ENCODE assay signal across 8 cellular contexts in genomic region chr19:19361075-19361594, GRCh38. TPM values are rescaled to one million over a fixed set of nuclear protein-coding genes. Genes with fewer than 3 reads are reported as not detected.
DNase-seq lines count a peak whose midpoint lies in the region; ATAC-seq and TF ChIP-seq lines count a peak whose summit lies in the region.

No MANE protein-coding gene starts in this region.

- no peaks in the 10 kb centered on the region for H3K9me3 Mint-ChIP-seq in activated T-helper 1 cell treated with anti-CD3 and anti-CD28 coated beads, Interleukin-12 subunit alpha, Interleukin-12 subunit beta, Interleukin-2, Interleukin-4 antibody, amounts not matched to agents 30 ng/mL and 10 ng/mL and 1 ng/mL, durations not matched to agents 14 hours and 24 hours and 36 hours

- H3K27ac Mint-ChIP-seq in activated T-helper 1 cell treated with anti-CD3 and anti-CD28 coated beads, Interleukin-12 subunit alpha, Interleukin-12 subunit beta, Interleukin-2, Interleukin-4 antibody, amounts not matched to agents 30 ng/mL and 10 ng/mL and 1 ng/mL, durations not matched to agents 14 hours and 24 hours and 36 hours = peak overlapping the region; percentile 52

- no peak overlapping the region for H3K27ac ChIP-seq in substantia nigra (ENCODE audit: low read depth, low read length, poor library complexity, severe bottlenecking)

- intact Hi-C loops in activated T-helper 1 cell treated with anti-CD3 and anti-CD28 coated beads, Interleukin-12 subunit alpha, Interleukin-12 subunit beta, Interleukin-2, Interleukin-4 antibody, amounts not matched to agents 30 ng/mL and 10 ng/mL and 1 ng/mL, durations not matched to agents 14 hours and 24 hours and 36 hours (cut with micrococcal nuclease) = loop anchor here (1.0 to 2.0 kb wide), 3 partner anchors 41 to 174 kb away; partner anchors contain the start of genes MAU2 and SUGP1

- TF ChIP-seq CTCF in fibroblast of the aortic adventitia (IDR thresholded peaks at IDR 0.05; ENCODE audit: insufficient read depth, low read length) = peak; percentile 88

- H3K27me3 Mint-ChIP-seq in activated T-helper 1 cell treated with anti-CD3 and anti-CD28 coated beads, Interleukin-12 subunit alpha, Interleukin-12 subunit beta, Interleukin-2, Interleukin-4 antibody, amounts not matched to agents 30 ng/mL and 10 ng/mL and 1 ng/mL, durations not matched to agents 14 hours and 24 hours and 36 hours (ENCODE audit: insufficient read depth) = no peaks in the 10 kb centered on the region

- H3K36me3 Mint-ChIP-seq in activated T-helper 1 cell treated with anti-CD3 and anti-CD28 coated beads, Interleukin-12 subunit alpha, Interleukin-12 subunit beta, Interleukin-2, Interleukin-4 antibody, amounts not matched to agents 30 ng/mL and 10 ng/mL and 1 ng/mL, durations not matched to agents 14 hours and 24 hours and 36 hours (ENCODE audit: low read depth) = peaks cover 4% of the 10 kb centered on the region

- H3K4me3 Mint-ChIP-seq in activated T-helper 1 cell treated with anti-CD3 and anti-CD28 coated beads, Interleukin-12 subunit alpha, Interleukin-12 subunit beta, Interleukin-2, Interleukin-4 antibody, amounts not matched to agents 30 ng/mL and 10 ng/mL and 1 ng/mL, durations not matched to agents 14 hours and 24 hours and 36 hours = no peak overlapping the region

- DNase-seq in CD1c-positive myeloid dendritic cell (ENCODE audit: extremely low spot score) = peak; percentile 81
- peak; percentile 92 for DNase-seq in LHCN-M2 (ENCODE audit: low read depth)
- peak; percentile 88 for DNase-seq in RKO (ENCODE audit: low spot score)
- peak; percentile 65 for DNase-seq in activated T-helper 1 cell treated with anti-CD3 and anti-CD28 coated beads, Interleukin-12 subunit alpha, Interleukin-12 subunit beta, Interleukin-2, Interleukin-4 antibody, amounts not matched to agents 30 ng/mL and 10 ng/mL and 1 ng/mL, durations not matched to agents 14 hours and 24 hours and 36 hours (ENCODE audit: low spot score)
- peak; percentile 87 for DNase-seq in fibroblast of the aortic adventitia (ENCODE audit: low read depth)
- peak in 44 of 56 donors; percentile 5 to 76 (median 39) for DNase-seq in nucleus accumbens (lab: John Stamatoyannopoulos, UW)
- DNase-seq in substantia nigra (lab: John Stamatoyannopoulos, UW) = peak in 40 of 49 donors; percentile 13 to 74 (median 50)

- H3K4me1 Mint-ChIP-seq in activated T-helper 1 cell treated with anti-CD3 and anti-CD28 coated beads, Interleukin-12 subunit alpha, Interleukin-12 subunit beta, Interleukin-2, Interleukin-4 antibody, amounts not matched to agents 30 ng/mL and 10 ng/mL and 1 ng/mL, durations not matched to agents 14 hours and 24 hours and 36 hours (ENCODE audit: low read depth) = peaks cover 30% of the 10 kb centered on the region

- no peak overlapping the region for H3K4me3 ChIP-seq in fibroblast of the aortic adventitia (ENCODE audit: low read depth, low read length)

- peak; percentile 73 for ATAC-seq in GM19463 (IDR thresholded peaks at IDR 0.05; ENCODE audit: unreplicated experiment)

RNA-seq across cellular contexts. Expression of gene MAU2, which starts 40.5 kb away (rescaled TPM):
- 23.1 and 26.4 TPM in 2 replicates for total RNA-seq in LHCN-M2 (2014; rRNA removed)
- polyA plus RNA-seq in LHCN-M2 (2012) = 15.8 TPM
- 71.4 and 73.4 TPM in 2 replicates for total RNA-seq in activated T-helper 1 cell treated with anti-CD3 and anti-CD28 coated beads, Interleukin-12 subunit alpha, Interleukin-12 subunit beta, Interleukin-2, Interleukin-4 antibody, amounts not matched to agents 30 ng/mL and 10 ng/mL and 1 ng/mL, durations not matched to agents 14 hours and 24 hours and 36 hours
- 32.4 and 34.6 TPM in 2 replicates for total RNA-seq in fibroblast of the aortic adventitia (ENCODE audit: low replicate concordance)

RNA-seq across cellular contexts. Expression of gene SUGP1, which starts 40.8 kb away (rescaled TPM):
- total RNA-seq in LHCN-M2 (2014; rRNA removed) = 38.7 and 45.8 TPM in 2 replicates
- polyA plus RNA-seq in LHCN-M2 (2012) = 44.2 TPM
- 76.3 and 79.8 TPM in 2 replicates for total RNA-seq in activated T-helper 1 cell treated with anti-CD3 and anti-CD28 coated beads, Interleukin-12 subunit alpha, Interleukin-12 subunit beta, Interleukin-2, Interleukin-4 antibody, amounts not matched to agents 30 ng/mL and 10 ng/mL and 1 ng/mL, durations not matched to agents 14 hours and 24 hours and 36 hours
- 22.6 and 32.4 TPM in 2 replicates for total RNA-seq in fibroblast of the aortic adventitia (ENCODE audit: low replicate concordance)

RNA-seq across cellular contexts. Expression of gene GATAD2A, which starts 44.3 kb away (rescaled TPM):
- 60.7 and 64.1 TPM in 2 replicates for total RNA-seq in LHCN-M2 (2014; rRNA removed)
- 44.2 TPM for polyA plus RNA-seq in LHCN-M2 (2012)
- total RNA-seq in activated T-helper 1 cell treated with anti-CD3 and anti-CD28 coated beads, Interleukin-12 subunit alpha, Interleukin-12 subunit beta, Interleukin-2, Interleukin-4 antibody, amounts not matched to agents 30 ng/mL and 10 ng/mL and 1 ng/mL, durations not matched to agents 14 hours and 24 hours and 36 hours = 139 and 142 TPM in 2 replicates
- total RNA-seq in fibroblast of the aortic adventitia (ENCODE audit: low replicate concordance) = 36.7 and 46.4 TPM in 2 replicates

Comparison
In these comparisons a context has a peak if more than half of its experiments do, and no peak if none do; other contexts are left out.
1. DNase-seq: peak in every context shown above with its lines; median percentile 92 in LHCN-M2; 88 in RKO; 87 in fibroblast of the aortic adventitia; 81 in CD1c-positive myeloid dendritic cell; 65 in activated T-helper 1 cell treated with anti-CD3 and anti-CD28 coated beads, Interleukin-12 subunit alpha, Interleukin-12 subunit beta, Interleukin-2, Interleukin-4 antibody, amounts not matched to agents 30 ng/mL and 10 ng/mL and 1 ng/mL, durations not matched to agents 14 hours and 24 hours and 36 hours; 50 in substantia nigra; 39 in nucleus accumbens.